In the genomic region with DNA sequence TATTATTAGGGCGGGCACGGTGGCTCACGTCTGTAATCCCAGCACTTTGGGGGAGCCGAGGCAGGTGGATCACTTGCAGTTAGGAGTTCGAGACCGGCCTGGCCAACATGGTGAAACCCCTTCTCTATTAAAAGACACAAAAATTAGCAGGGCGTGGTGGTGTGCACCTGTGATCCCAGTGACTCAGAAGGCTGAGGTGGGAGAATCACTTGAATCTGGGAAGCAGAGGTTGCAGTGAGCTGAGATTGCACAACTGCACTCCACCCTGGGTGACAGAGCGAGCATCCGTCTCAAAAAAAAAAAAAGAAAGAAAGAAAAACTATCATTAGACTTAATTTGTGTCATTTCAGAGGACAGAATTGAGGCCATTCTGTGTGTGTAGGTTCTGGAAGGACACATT, we compare ENCODE assay signal across 29 cellular contexts.
"Had no signal": no experiment of that assay in that cellular context is flagged by ENCODE, and none has a peak within 500 bp of the region (broad histone marks: within the 10 kb centered on the region; RNA-seq: fewer than 3 reads in every experiment).

No MANE protein-coding gene starts in this region.

- H3K9me3 ChIP-seq: adrenal gland, body of pancreas, esophagus squamous epithelium had no signal

- H3K36me3 ChIP-seq: adrenal gland, cardiac muscle cell, esophagus squamous epithelium, heart left ventricle had no signal

- H3K4me3 ChIP-seq: adrenal gland, body of pancreas, cardiac muscle cell, esophagus squamous epithelium, heart left ventricle had no signal

- H3K4me1 ChIP-seq: adrenal gland, body of pancreas had no signal

- H3K27me3 ChIP-seq: adrenal gland, body of pancreas, cardiac muscle cell, esophagus squamous epithelium, heart left ventricle had no signal

- H3K27ac ChIP-seq: adrenal gland, body of pancreas, cardiac muscle cell, epithelial cell of prostate, esophagus squamous epithelium had no signal

- DNase-seq: activated CD4-positive, alpha-beta memory T cell treated with anti-CD3 and anti-CD28 coated beads for 36 hours; activated CD4-positive, alpha-beta T cell treated with anti-CD3 and anti-CD28 coated beads for 36 hours; activated CD4-positive, alpha-beta T cell treated with anti-CD3 and anti-CD28 coated beads, Interleukin-2, amount 10 ng/mL, durations not matched to agents 24 days and 14 days; activated CD4-positive, CD25-positive, alpha-beta regulatory T cell; activated CD4-positive, CD25-positive, alpha-beta regulatory T cell treated with anti-CD3 and anti-CD28 coated beads, Interleukin-2, amount 50 U/mL, for 72 hours; activated CD8-positive, alpha-beta memory T cell treated with anti-CD3 and anti-CD28 coated beads, Interleukin-2, amount 10 ng/mL, durations not matched to agents 7 days and 5 days; activated CD8-positive, alpha-beta memory T cell treated with anti-CD3 and anti-CD28 coated beads, Interleukin-2, amount 50 U/mL, for 4 hours; activated CD8-positive, alpha-beta T cell treated with anti-CD3 and anti-CD28 coated beads, Interleukin-2, amount 10 ng/mL, durations not matched to agents 7 days and 5 days; activated effector memory CD4-positive, alpha-beta T cell treated with anti-CD3 and anti-CD28 coated beads, Interleukin-2, amount 50 U/mL, for 16 hours; activated naive CD4-positive, alpha-beta T cell treated with anti-CD3 and anti-CD28 coated beads for 36 hours; activated naive CD8-positive, alpha-beta T cell treated with anti-CD3 and anti-CD28 coated beads for 36 hours; activated naive CD8-positive, alpha-beta T cell treated with anti-CD3 and anti-CD28 coated beads, Interleukin-2, amount 50 U/mL, for 24 hours; activated T-cell treated with anti-CD3 and anti-CD28 coated beads, Interleukin-2, amount 50 U/mL, for 1 hour; activated T-cell treated with anti-CD3 and anti-CD28 coated beads, Interleukin-2, amount 50 U/mL, for 48 hours; adrenal gland; amygdala; aorta; body of pancreas; central memory CD4-positive, alpha-beta T cell; cerebellar nuclear complex; cortex of kidney; dermis blood vessel endothelial cell; effector CD4-positive, alpha-beta T cell; effector memory CD8-positive, alpha-beta T cell; esophagus squamous epithelium; heart left ventricle; T-helper 2 cell had no signal
